In genomic region chr4:121934635-121935034, GRCh38 we compare ENCODE assay signal across 5 cellular contexts. TPM values are rescaled to one million over a fixed set of nuclear protein-coding genes. Genes with fewer than 3 reads are reported as not detected.
"Had no signal": no experiment of that assay in that cellular context is flagged by ENCODE, and none has a peak within 500 bp of the region (broad histone marks: within the 10 kb centered on the region; RNA-seq: fewer than 3 reads in every experiment).

No MANE protein-coding gene starts in this region.

- H3K4me1 Mint-ChIP-seq: H9 had no signal

- H3K27ac Mint-ChIP-seq: H9 had no signal

- H3K4me3 Mint-ChIP-seq: H9 had no signal

- H3K9me3 Mint-ChIP-seq: H9 had no signal

- DNase-seq: GOT3, H9, HCEC 1CT, IMR-90 had no signal

RNA-seq across cellular contexts. Expression of gene TRPC3, which starts 17.2 kb away (rescaled TPM):
- total RNA-seq: HT-29 had no signal
